In the genomic region with DNA sequence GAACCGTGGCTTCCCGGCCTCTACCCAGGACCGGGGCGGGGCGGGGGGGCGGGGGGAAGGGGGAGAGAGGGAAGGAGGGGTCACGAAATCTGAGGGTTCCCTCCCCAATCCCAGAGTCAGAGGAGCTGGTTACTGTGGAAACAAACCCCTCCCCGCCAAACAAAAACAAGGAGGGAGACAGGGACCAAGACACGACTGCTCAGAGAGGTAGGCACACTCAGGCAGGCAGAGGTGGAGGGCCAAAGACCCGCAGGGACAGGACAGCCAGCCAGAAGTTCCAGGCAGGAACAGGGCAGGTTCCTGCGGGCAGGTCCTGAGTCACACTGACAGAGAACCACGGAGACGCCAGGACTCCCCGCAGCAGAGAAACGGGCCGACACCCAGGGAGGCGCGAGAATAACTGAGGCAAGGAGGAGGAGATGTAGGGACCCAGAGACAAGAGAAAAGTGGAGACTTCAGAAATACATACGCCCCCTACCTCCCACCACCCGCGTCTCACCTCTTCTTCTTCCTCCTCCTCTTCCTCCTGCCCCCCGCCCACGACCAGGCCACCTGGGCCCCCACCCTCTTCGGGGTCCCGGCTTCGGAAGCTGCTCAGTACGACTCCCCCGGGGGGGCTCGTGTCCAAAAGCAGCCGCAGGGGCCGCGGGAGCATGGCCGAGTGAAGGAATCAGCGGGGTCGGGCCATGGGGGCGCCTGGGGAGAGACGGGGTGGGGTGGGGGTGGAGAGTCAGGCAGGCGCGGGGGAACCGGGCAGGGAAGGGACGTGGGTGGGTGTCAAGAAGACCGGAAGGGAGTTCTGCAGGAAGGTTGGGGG, we compare ENCODE assay signal across 8 cellular contexts. TPM values are rescaled to one million over a fixed set of nuclear protein-coding genes. Genes with fewer than 3 reads are reported as not detected.
A peak's percentile ranks its signal among the peaks of the same experiment; 100 is the strongest.
DNase-seq lines count a peak whose midpoint lies in the region; ATAC-seq and TF ChIP-seq lines count a peak whose summit lies in the region.

No MANE protein-coding gene starts in this region.

- no peaks in the 10 kb centered on the region for H3K9me3 Mint-ChIP-seq in activated T-cell treated with anti-CD3 and anti-CD28 coated beads, Interleukin-2, amount 50 U/mL, for 72 hours
- H3K9me3 Mint-ChIP-seq in naive B cell, result peaks cover 0 to 3% (median 0%) of the 10 kb centered on the region in 7 donors

- peaks cover 3% of the 10 kb centered on the region for H3K79me2 ChIP-seq in fibroblast of lung (ENCODE audit: control insufficient read depth, insufficient read depth, low read length)

- H3K9ac ChIP-seq in NT2/D1 (ENCODE audit: insufficient read length, low read depth), result peak overlapping the region; percentile 93
- peak overlapping the region; percentile 96 for H3K9ac ChIP-seq in fibroblast of lung (ENCODE audit: insufficient read depth, low read length)

- DNase-seq in C1 segment of cervical spinal cord (lab: John Stamatoyannopoulos, UW) (peak in 8 of 14 donors; percentile 40 to 71 (median 58)), NT2/D1 (ENCODE audit: low read depth, low spot score) (peak; percentile 63), fibroblast of lung (ENCODE audit: low read depth in 2 of 2) (peak; percentile 76 to 78), naive B cell (peak; percentile 64), upper lobe of right lung (no peak)
- DNase-seq in activated T-cell treated with anti-CD3 and anti-CD28 coated beads, Interleukin-2, amount 50 U/mL, for 72 hours, result peak; percentile 60 to 70

- ATAC-seq in GM19023 (IDR thresholded peaks at IDR 0.05; ENCODE audit: unreplicated experiment) (peak; percentile 21), naive B cell (ENCODE audit: low read depth in 2 of 2) (peak; percentile 19 to 27), upper lobe of right lung (peak; percentile 63), HG03135 (IDR thresholded peaks at IDR 0.05; ENCODE audit: unreplicated experiment) (no peak)
- peak; percentile 26 to 27 for ATAC-seq in activated T-cell treated with anti-CD3 and anti-CD28 coated beads, Interleukin-2, amount 50 U/mL, for 72 hours (replicated peaks in 1 of 2)

- no peak for TF ChIP-seq CTCF in fibroblast of lung (conservative IDR thresholded peaks at IDR 0.05 in 1 of 2, IDR thresholded peaks at IDR 0.05 in 1 of 2; ENCODE audit: low read depth in 1 of 2, low read length in 2 of 2)
- TF ChIP-seq CTCF in upper lobe of right lung (IDR thresholded peaks at IDR 0.05), result no peak

- intact Hi-C loops in upper lobe of right lung (cut with DNase I), result no loop called here

- peak overlapping the region; percentile 98 for H3K27ac Mint-ChIP-seq in activated T-cell treated with anti-CD3 and anti-CD28 coated beads, Interleukin-2, amount 50 U/mL, for 72 hours
- peak overlapping the region; percentile 99 to 100 (median 100) for H3K27ac Mint-ChIP-seq in naive B cell

- peak overlapping the region; percentile 98 to 100 for H3K4me3 Mint-ChIP-seq in activated T-cell treated with anti-CD3 and anti-CD28 coated beads, Interleukin-2, amount 50 U/mL, for 72 hours
- H3K4me3 Mint-ChIP-seq in naive B cell, result peak overlapping the region; percentile 95 to 100 (median 99)

- H3K36me3 ChIP-seq in NT2/D1 (ENCODE audit: insufficient read depth, insufficient read length, low read length) (peaks cover 15% of the 10 kb centered on the region), fibroblast of lung (ENCODE audit: control insufficient read depth, insufficient read depth, low read length) (peaks cover 8% of the 10 kb centered on the region), upper lobe of right lung (peaks cover 50% of the 10 kb centered on the region)

- H4K20me1 ChIP-seq in fibroblast of lung (ENCODE audit: control insufficient read depth, extremely low read depth, insufficient read depth, low read length), result no peaks in the 10 kb centered on the region

- peaks cover 33% of the 10 kb centered on the region for H3K4me1 Mint-ChIP-seq in activated T-cell treated with anti-CD3 and anti-CD28 coated beads, Interleukin-2, amount 50 U/mL, for 72 hours (ENCODE audit: low read depth)
- H3K4me1 Mint-ChIP-seq in naive B cell, result peaks cover 32 to 58% (median 50%) of the 10 kb centered on the region in 3 donors

- H3K27me3 ChIP-seq in NT2/D1 (ENCODE audit: insufficient read depth, insufficient read length) (no peaks in the 10 kb centered on the region), fibroblast of lung (ENCODE audit: control insufficient read depth, insufficient read depth, low read length) (no peaks in the 10 kb centered on the region), upper lobe of right lung (no peaks in the 10 kb centered on the region)

- H3K27ac ChIP-seq in fibroblast of lung (ENCODE audit: insufficient read depth, low read length) (peak overlapping the region; percentile 99), upper lobe of right lung (peak overlapping the region; percentile 97)

- H3K9me3 ChIP-seq in NT2/D1 (ENCODE audit: insufficient read depth, low read length) (no peaks in the 10 kb centered on the region), fibroblast of lung (ENCODE audit: control insufficient read depth, insufficient read depth, low read depth, low read length) (no peaks in the 10 kb centered on the region), upper lobe of right lung (no peaks in the 10 kb centered on the region)

- peaks cover 10 to 23% of the 10 kb centered on the region in 2 donors for H3K36me3 Mint-ChIP-seq in activated T-cell treated with anti-CD3 and anti-CD28 coated beads, Interleukin-2, amount 50 U/mL, for 72 hours (ENCODE audit: insufficient read depth in 2 of 2)
- peaks cover 0 to 14% of the 10 kb centered on the region in 2 donors for H3K36me3 Mint-ChIP-seq in naive B cell

- H2AFZ ChIP-seq in fibroblast of lung (ENCODE audit: low read length), result no peak overlapping the region

- H3K4me2 ChIP-seq in fibroblast of lung (ENCODE audit: extremely low read depth, insufficient read depth, low read length), result peak overlapping the region; percentile 96

- peak overlapping the region; percentile 88 for H3K4me3 ChIP-seq in NT2/D1 (ENCODE audit: insufficient read length, low read depth)
- peak overlapping the region; percentile 80 to 100 (median 88) for H3K4me3 ChIP-seq in fibroblast of lung (replicated peaks in 1 of 4; ENCODE audit: control extremely low read depth in 1 of 4, insufficient read depth in 1 of 4, low read depth in 3 of 4, low read length in 4 of 4)
- H3K4me3 ChIP-seq in upper lobe of right lung, result peak overlapping the region; percentile 90

- no peaks in the 10 kb centered on the region for H3K27me3 Mint-ChIP-seq in activated T-cell treated with anti-CD3 and anti-CD28 coated beads, Interleukin-2, amount 50 U/mL, for 72 hours (ENCODE audit: low read depth)
- no peaks in the 10 kb centered on the region for H3K27me3 Mint-ChIP-seq in naive B cell

- H3K4me1 ChIP-seq in NT2/D1 (ENCODE audit: insufficient read depth, insufficient read length) (peaks cover 4% of the 10 kb centered on the region), fibroblast of lung (ENCODE audit: control insufficient read depth, extremely low read depth, insufficient read depth, low read length) (peaks cover 2% of the 10 kb centered on the region), upper lobe of right lung (peaks cover 17% of the 10 kb centered on the region)

RNA-seq across cellular contexts. Expression of a gene that starts 0.6 kb away (rescaled TPM):
- total RNA-seq in activated T-cell treated with anti-CD3 and anti-CD28 coated beads, Interleukin-2, amount 50 U/mL, for 72 hours, result 10 to 100 TPM; 34.3 to 43.7 TPM
- total RNA-seq in fibroblast of lung (22.1 and 22.8 TPM in 2 replicates), upper lobe of right lung (114 TPM)
- polyA plus RNA-seq in fibroblast of lung (17.4 and 20.5 TPM in 2 replicates), naive B cell (ENCODE audit: low read depth in 6 of 6) (10 to 100 TPM; 15.5 to 39.0 (median 17.2) TPM)
- polyA plus RNA-seq in fibroblast of lung (2012), result 20.2 and 26.1 TPM in 2 replicates
- polyA minus RNA-seq in fibroblast of lung (ENCODE audit: low replicate concordance), result 54.9 and 57.4 TPM in 2 replicates

RNA-seq across cellular contexts. Expression of a gene that starts 8.8 kb away (rescaled TPM):
- 10 to 100 TPM; 41.9 to 54.6 TPM for total RNA-seq in activated T-cell treated with anti-CD3 and anti-CD28 coated beads, Interleukin-2, amount 50 U/mL, for 72 hours
- total RNA-seq in fibroblast of lung, result 39.8 and 43.1 TPM in 2 replicates
- polyA plus RNA-seq in fibroblast of lung, result 46.7 and 50.5 TPM in 2 replicates
- 88.3 and 89.0 TPM in 2 replicates for polyA plus RNA-seq in fibroblast of lung (2012)
- polyA minus RNA-seq in fibroblast of lung (ENCODE audit: low replicate concordance), result 0.71 and 5.1 TPM in 2 replicates
- polyA plus RNA-seq in naive B cell (ENCODE audit: low read depth in 6 of 6), result 10 to 100 TPM; 29.4 to 47.8 (median 41.3) TPM
- total RNA-seq in upper lobe of right lung, result 39.3 TPM

RNA-seq across cellular contexts. Expression of a gene that starts 9.1 kb away (rescaled TPM):
- total RNA-seq in activated T-cell treated with anti-CD3 and anti-CD28 coated beads, Interleukin-2, amount 50 U/mL, for 72 hours, result 10 to 100 TPM; 46.6 to 54.0 TPM
- total RNA-seq in fibroblast of lung (55.2 and 67.3 TPM in 2 replicates), upper lobe of right lung (37.0 TPM)
- polyA plus RNA-seq in fibroblast of lung (31.1 and 45.0 TPM in 2 replicates), naive B cell (ENCODE audit: low read depth in 6 of 6) (10 to 100 TPM; 50.5 to 78.0 (median 59.3) TPM)
- 42.9 and 62.3 TPM in 2 replicates for polyA plus RNA-seq in fibroblast of lung (2012)
- polyA minus RNA-seq in fibroblast of lung (ENCODE audit: low replicate concordance), result 37.5 and 130 TPM in 2 replicates

RNA-seq across cellular contexts. Expression of a gene that starts 15.7 kb away (rescaled TPM):
- total RNA-seq in activated T-cell treated with anti-CD3 and anti-CD28 coated beads, Interleukin-2, amount 50 U/mL, for 72 hours, result 100 to 1,000 TPM; 180 to 210 TPM
- total RNA-seq in fibroblast of lung (38.8 and 56.0 TPM in 2 replicates), upper lobe of right lung (191 TPM)
- polyA plus RNA-seq in fibroblast of lung (50.3 and 55.4 TPM in 2 replicates), naive B cell (ENCODE audit: low read depth in 6 of 6) (100 to 1,000 TPM; 450 to 564 (median 508) TPM)
- 62.8 and 67.0 TPM in 2 replicates for polyA plus RNA-seq in fibroblast of lung (2012)
- polyA minus RNA-seq in fibroblast of lung (ENCODE audit: low replicate concordance), result 94.8 and 117 TPM in 2 replicates

RNA-seq across cellular contexts. Expression of a gene that starts 19.4 kb away (rescaled TPM):
- 10 to 100 TPM; 14.9 to 16.1 TPM for total RNA-seq in activated T-cell treated with anti-CD3 and anti-CD28 coated beads, Interleukin-2, amount 50 U/mL, for 72 hours
- total RNA-seq in fibroblast of lung, result 23.6 and 31.2 TPM in 2 replicates
- polyA plus RNA-seq in fibroblast of lung, result 8.0 and 8.9 TPM in 2 replicates
- 12.0 and 14.8 TPM in 2 replicates for polyA plus RNA-seq in fibroblast of lung (2012)
- 23.1 and 32.8 TPM in 2 replicates for polyA minus RNA-seq in fibroblast of lung (ENCODE audit: low replicate concordance)
- polyA plus RNA-seq in naive B cell (ENCODE audit: low read depth in 6 of 6), result 10 to 100 TPM; 19.2 to 29.9 (median 23.8) TPM
- 26.2 TPM for total RNA-seq in upper lobe of right lung
